Comparison of ENCODE assay signal across 18 cellular contexts in genomic region chr3:55659701-55660100, GRCh38.
DNase-seq lines count a peak whose midpoint lies in the region; ATAC-seq and TF ChIP-seq lines count a peak whose summit lies in the region.
"Had no signal": no experiment of that assay in that cellular context is flagged by ENCODE, and none has a peak within 500 bp of the region (broad histone marks: within the 10 kb centered on the region; RNA-seq: fewer than 3 reads in every experiment).

No MANE protein-coding gene starts in this region.

- no peaks in the 10 kb centered on the region for H4K20me1 ChIP-seq in Karpas-422 (ENCODE audit: insufficient read depth, low read depth, low read length)
- H4K20me1 ChIP-seq: BLaER1 had no signal

- H3K36me3 Mint-ChIP-seq in neural crest cell (ENCODE audit: low read depth): no peaks in the 10 kb centered on the region
- no peaks in the 10 kb centered on the region for H3K36me3 Mint-ChIP-seq in activated CD4-positive, alpha-beta T cell treated with anti-CD3 and anti-CD28 coated beads, Interleukin-2, amount 10 ng/mL, durations not matched to agents 24 days and 14 days (ENCODE audit: low read depth)
- H3K36me3 Mint-ChIP-seq: CD4-positive, CD25-positive, alpha-beta regulatory T cell; CD8-positive, alpha-beta T cell had no signal

- peak overlapping the region; percentile 39 for H3K4me2 ChIP-seq in Karpas-422 (ENCODE audit: low read depth, low read length, poor library complexity, severe bottlenecking)
- H3K4me2 ChIP-seq: BLaER1 had no signal

- H3K36me3 ChIP-seq in Karpas-422 (ENCODE audit: insufficient read depth, low read length) (no peaks in the 10 kb centered on the region), esophagus (ENCODE audit: control insufficient read depth in 2 of 2, insufficient read depth in 2 of 2, low read length in 1 of 2) (no peaks in the 10 kb centered on the region)
- H3K36me3 ChIP-seq: BLaER1 had no signal

- intact Hi-C loops in activated CD4-positive, alpha-beta T cell treated with anti-CD3 and anti-CD28 coated beads, Interleukin-2, amount 10 ng/mL, durations not matched to agents 24 days and 14 days (cut with micrococcal nuclease): no loop called here

- H3K4me1 Mint-ChIP-seq in neural crest cell: no peaks in the 10 kb centered on the region
- H3K4me1 Mint-ChIP-seq in activated CD4-positive, alpha-beta T cell treated with anti-CD3 and anti-CD28 coated beads, Interleukin-2, amount 10 ng/mL, durations not matched to agents 24 days and 14 days: no peaks in the 10 kb centered on the region
- H3K4me1 Mint-ChIP-seq: B cell; CD4-positive, CD25-positive, alpha-beta regulatory T cell had no signal

- H3K27me3 Mint-ChIP-seq in neural crest cell (ENCODE audit: low read depth): no peaks in the 10 kb centered on the region
- H3K27me3 Mint-ChIP-seq in activated CD4-positive, alpha-beta T cell treated with anti-CD3 and anti-CD28 coated beads, Interleukin-2, amount 10 ng/mL, durations not matched to agents 24 days and 14 days: no peaks in the 10 kb centered on the region
- H3K27me3 Mint-ChIP-seq: B cell; CD4-positive, CD25-positive, alpha-beta regulatory T cell had no signal

- H3K4me1 ChIP-seq in Karpas-422 (ENCODE audit: low read length) (peaks cover 27% of the 10 kb centered on the region), esophagus (ENCODE audit: control insufficient read depth in 2 of 2, insufficient read depth in 2 of 2, low read length in 1 of 2) (peaks cover 2 to 4% of the 10 kb centered on the region in 2 donors)
- H3K4me1 ChIP-seq: Caco-2 had no signal

- H3K4me3 ChIP-seq in Karpas-422 (ENCODE audit: low read length) (no peak overlapping the region), esophagus (ENCODE audit: low read depth in 1 of 2, low read length in 2 of 2) (no peak overlapping the region)
- H3K4me3 ChIP-seq: BLaER1, GM12878, GM23248 had no signal

- no peaks in the 10 kb centered on the region for H3K9me3 ChIP-seq in Karpas-422 (ENCODE audit: low read length)
- H3K9me3 ChIP-seq in esophagus (ENCODE audit: control insufficient read depth in 2 of 2, insufficient read depth in 1 of 2, low read depth in 1 of 2, low read length in 1 of 2): no peaks in the 10 kb centered on the region
- H3K9me3 ChIP-seq: BLaER1, Caco-2 had no signal

- H3K9ac ChIP-seq in Karpas-422 (ENCODE audit: low read length): no peak overlapping the region
- H3K9ac ChIP-seq: BLaER1, GM23248 had no signal

- H3K27me3 ChIP-seq in Karpas-422 (ENCODE audit: low read length) (no peaks in the 10 kb centered on the region), esophagus (ENCODE audit: control insufficient read depth in 1 of 2, insufficient read depth in 2 of 2, low read length in 2 of 2) (no peaks in the 10 kb centered on the region)
- H3K27me3 ChIP-seq: BLaER1 had no signal

- H3K79me2 ChIP-seq in Karpas-422 (ENCODE audit: low read length): no peaks in the 10 kb centered on the region

- no peak for TF ChIP-seq CTCF in neural crest cell (conservative IDR thresholded peaks at IDR 0.05)

- H3K27ac Mint-ChIP-seq in neural crest cell (ENCODE audit: unreplicated experiment): peak overlapping the region; percentile 32
- no peak overlapping the region for H3K27ac Mint-ChIP-seq in activated CD4-positive, alpha-beta T cell treated with anti-CD3 and anti-CD28 coated beads, Interleukin-2, amount 10 ng/mL, durations not matched to agents 24 days and 14 days
- H3K27ac Mint-ChIP-seq: B cell; CD8-positive, alpha-beta T cell had no signal

- H2AFZ ChIP-seq in Karpas-422 (ENCODE audit: low read length): 0 out of 2 replicates have a peak overlapping the region, but pooled peaks have one; percentile 81
- H2AFZ ChIP-seq: GM23248 had no signal

- 89 to 92% methylated on average over 5 of the region's 5 CpGs for WGBS in esophagus, 2 donors

- DNase-seq in Karpas-422 (no peak), neural crest cell (ENCODE audit: low read depth, low spot score) (no peak), ureter (ENCODE audit: low spot score) (no peak)
- no peak for DNase-seq in activated CD4-positive, alpha-beta T cell treated with anti-CD3 and anti-CD28 coated beads, Interleukin-2, amount 10 ng/mL, durations not matched to agents 24 days and 14 days
- DNase-seq: Caco-2; CD4-positive, CD25-positive, alpha-beta regulatory T cell; CD8-positive, alpha-beta T cell; DMS153; DND-41; GM23248; H9 had no signal

- no peak overlapping the region for H3K4me3 Mint-ChIP-seq in neural crest cell
- no peak overlapping the region for H3K4me3 Mint-ChIP-seq in activated CD4-positive, alpha-beta T cell treated with anti-CD3 and anti-CD28 coated beads, Interleukin-2, amount 10 ng/mL, durations not matched to agents 24 days and 14 days
- H3K4me3 Mint-ChIP-seq: B cell; CD4-positive, CD25-positive, alpha-beta regulatory T cell; CD8-positive, alpha-beta T cell had no signal

- H3K9me3 Mint-ChIP-seq in neural crest cell: no peaks in the 10 kb centered on the region
- no peaks in the 10 kb centered on the region for H3K9me3 Mint-ChIP-seq in activated CD4-positive, alpha-beta T cell treated with anti-CD3 and anti-CD28 coated beads, Interleukin-2, amount 10 ng/mL, durations not matched to agents 24 days and 14 days
- H3K9me3 Mint-ChIP-seq: CD8-positive, alpha-beta T cell; H9 had no signal

- no peak overlapping the region for H3K27ac ChIP-seq in Karpas-422 (ENCODE audit: low read length)
- H3K27ac ChIP-seq in esophagus (ENCODE audit: low read depth in 2 of 2, low read length in 1 of 2): peak overlapping the region; percentile 69 to 74
- H3K27ac ChIP-seq: BLaER1, C4-2B, GM23248 had no signal

- ATAC-seq in HG03520 (IDR thresholded peaks at IDR 0.05; ENCODE audit: unreplicated experiment): no peak
- ATAC-seq: CD8-positive, alpha-beta T cell; GM12878; HCT116 had no signal

- no peaks in the 10 kb centered on the region for H3K9me2 ChIP-seq in Karpas-422 (replicated peaks; ENCODE audit: insufficient read depth, low read length)
